Comparison of ENCODE assay signal across 21 cellular contexts in the genomic region with DNA sequence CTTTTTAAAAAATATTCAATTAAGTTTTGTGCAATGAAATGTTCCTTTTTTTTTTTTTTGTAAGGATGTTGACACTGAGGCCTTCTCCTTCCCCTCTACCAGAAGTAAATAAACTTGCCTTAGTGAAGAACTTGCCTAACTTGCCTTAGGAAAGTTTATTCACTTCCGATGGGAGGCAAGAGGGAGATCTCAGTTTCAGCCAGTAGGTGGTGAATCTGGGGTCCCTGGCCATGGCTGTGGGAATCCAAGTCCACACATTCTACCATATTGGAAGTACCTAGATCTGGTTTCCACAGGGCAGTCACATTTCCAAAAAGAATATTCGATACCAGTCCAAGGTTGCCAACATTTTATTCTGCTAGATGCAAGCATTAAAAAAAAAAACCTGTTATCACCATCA.
"Had no signal": no experiment of that assay in that cellular context is flagged by ENCODE, and none has a peak within 500 bp of the region (broad histone marks: within the 10 kb centered on the region; RNA-seq: fewer than 3 reads in every experiment).

No MANE protein-coding gene starts in this region.

- H3K36me3 ChIP-seq: adrenal gland, breast epithelium, colonic mucosa, heart left ventricle, lower lobe of right lung, thyroid gland had no signal

- H3K9me3 ChIP-seq: adrenal gland, breast epithelium, colonic mucosa, heart left ventricle, lower lobe of right lung, thyroid gland had no signal

- DNase-seq: activated B cell treated with CpG ODN at 0.5 μM for 24 hours; activated CD4-positive, alpha-beta T cell treated with anti-CD3 and anti-CD28 coated beads for 36 hours; activated CD4-positive, alpha-beta T cell treated with anti-CD3 and anti-CD28 coated beads, Interleukin-2, amount 50 U/mL, for 4 hours; activated CD8-positive, alpha-beta memory T cell treated with anti-CD3 and anti-CD28 coated beads for 24 hours; activated CD8-positive, alpha-beta memory T cell treated with anti-CD3 and anti-CD28 coated beads, Interleukin-2, amount 50 U/mL, for 48 hours; activated naive CD4-positive, alpha-beta T cell; activated T-cell treated with anti-CD3 and anti-CD28 coated beads, Interleukin-2, amount 50 U/mL, for 4 hours; adrenal gland; colonic mucosa; dorsolateral prefrontal cortex; effector memory CD8-positive, alpha-beta T cell; heart left ventricle; kidney; lower lobe of right lung; naive B cell; occipital lobe; stimulated activated CD4-positive, alpha-beta T cell treated with anti-CD3 and anti-CD28 coated beads, Interleukin-12 subunit alpha, Interleukin-12 subunit beta, amount 100 ng/mL, for 4 hours; substantia nigra; T-helper 9 cell; thyroid gland had no signal

- H3K4me3 ChIP-seq: adrenal gland, breast epithelium, colonic mucosa, dorsolateral prefrontal cortex, heart left ventricle, lower lobe of right lung, thyroid gland had no signal

- H3K27me3 ChIP-seq: adrenal gland, breast epithelium, colonic mucosa, thyroid gland had no signal

- H3K27ac ChIP-seq: adrenal gland, breast epithelium, colonic mucosa, dorsolateral prefrontal cortex, heart left ventricle, lower lobe of right lung, thyroid gland had no signal

- ATAC-seq: activated CD4-positive, alpha-beta T cell treated with anti-CD3 and anti-CD28 coated beads for 36 hours; activated T-cell treated with anti-CD3 and anti-CD28 coated beads, Interleukin-2, amount 50 U/mL, for 4 hours; effector memory CD8-positive, alpha-beta T cell; heart left ventricle; lower lobe of right lung had no signal

- H3K4me1 ChIP-seq: adrenal gland, breast epithelium, colonic mucosa, heart left ventricle, lower lobe of right lung, thyroid gland had no signal
